10 cellular contexts compared by ENCODE assay signal in genomic region chr6:20117474-20117873, GRCh38.
DNase-seq lines count a peak whose midpoint lies in the region; ATAC-seq and TF ChIP-seq lines count a peak whose summit lies in the region.
"Had no signal": no experiment of that assay in that cellular context is flagged by ENCODE, and none has a peak within 500 bp of the region (broad histone marks: within the 10 kb centered on the region; RNA-seq: fewer than 3 reads in every experiment).

No MANE protein-coding gene starts in this region.

- no peaks in the 10 kb centered on the region for H3F3A ChIP-seq in smooth muscle cell (ENCODE audit: low read depth)
- H3F3A ChIP-seq in neural progenitor cell (ENCODE audit: low read depth), result no peaks in the 10 kb centered on the region

- H3K27ac Mint-ChIP-seq in neural progenitor cell, result no peak overlapping the region
- H3K27ac Mint-ChIP-seq: CD8-positive, alpha-beta T cell had no signal

- no peak overlapping the region for H3K27ac ChIP-seq in smooth muscle cell (ENCODE audit: low read depth)
- H3K27ac ChIP-seq in neural progenitor cell, result no peak overlapping the region

- H3K9me3 ChIP-seq in smooth muscle cell (replicated peaks; ENCODE audit: low read depth) (no peaks in the 10 kb centered on the region), neural progenitor cell (ENCODE audit: low read depth) (no peaks in the 10 kb centered on the region)

- H3K36me3 ChIP-seq in kidney epithelial cell (ENCODE audit: control insufficient read depth, insufficient read depth, low read length) (no peaks in the 10 kb centered on the region), smooth muscle cell (ENCODE audit: low read depth) (no peaks in the 10 kb centered on the region), neural progenitor cell (no peaks in the 10 kb centered on the region)

- WGBS in smooth muscle cell (ENCODE audit: low lambda C conversion rate), result 69% methylated on average over 3 of the region's 3 CpGs

- H3K9me3 Mint-ChIP-seq in neural progenitor cell, result no peaks in the 10 kb centered on the region
- H3K9me3 Mint-ChIP-seq: CD8-positive, alpha-beta T cell had no signal

- H4K20me1 ChIP-seq in smooth muscle cell (ENCODE audit: low read depth) (no peaks in the 10 kb centered on the region), neural progenitor cell (ENCODE audit: low read depth) (no peaks in the 10 kb centered on the region)

- no peak overlapping the region for H3K4me3 Mint-ChIP-seq in neural progenitor cell
- H3K4me3 Mint-ChIP-seq: CD8-positive, alpha-beta T cell had no signal

- CTCF ChIA-PET in GM10248 (lab: Yijun Ruan, JAX), result interaction anchor here (0.7 to 1.9 kb wide), 6 partner anchors 9 to 93 kb away, joined by 3 to 17 read pairs (median 4); no protein-coding TSS in a partner anchor

- H3K4me1 ChIP-seq in smooth muscle cell (ENCODE audit: low read depth) (peaks cover 4% of the 10 kb centered on the region), neural progenitor cell (peaks cover 25% of the 10 kb centered on the region)

- peak; percentile 82 for ATAC-seq in GM21619 (IDR thresholded peaks at IDR 0.05; ENCODE audit: unreplicated experiment)
- ATAC-seq: CD8-positive, alpha-beta T cell had no signal

- H2AFZ ChIP-seq in smooth muscle cell (ENCODE audit: low read depth) (no peak overlapping the region), neural progenitor cell (replicated peaks) (no peak overlapping the region)

- H3K79me2 ChIP-seq in smooth muscle cell (ENCODE audit: low read depth) (no peaks in the 10 kb centered on the region), neural progenitor cell (ENCODE audit: low read depth) (no peaks in the 10 kb centered on the region)

- DNase-seq in GM10248 (ENCODE audit: extremely low spot score), result peak; percentile 45
- DNase-seq in HT1080 (ENCODE audit: low read depth), result peak; percentile 17
- DNase-seq in kidney epithelial cell (ENCODE audit: low read depth), result peak; percentile 67
- DNase-seq in smooth muscle cell (lab: John Stamatoyannopoulos, UW; ENCODE audit: unreplicated experiment), result no peak
- no peak for DNase-seq in activated naive CD4-positive, alpha-beta T cell treated with anti-CD3 and anti-CD28 coated beads, Interleukin-2, amount 50 U/mL, for 16 hours
- no peak for DNase-seq in neural progenitor cell (ENCODE audit: low spot score)
- no peak for DNase-seq in globus pallidus (ENCODE audit: low spot score)
- DNase-seq: CD8-positive, alpha-beta T cell; MM.1S had no signal

- H3K4me3 ChIP-seq in kidney epithelial cell (ENCODE audit: low read depth, low read length), result no peak overlapping the region
- H3K4me3 ChIP-seq in smooth muscle cell, result no peak overlapping the region
- H3K4me3 ChIP-seq in neural progenitor cell, result no peak overlapping the region

- POLR2A ChIA-PET in GM10248 (lab: Yijun Ruan, JAX), result no interaction called here

- H3K4me1 Mint-ChIP-seq in neural progenitor cell, result peaks cover 21% of the 10 kb centered on the region

- peaks cover 2% of the 10 kb centered on the region for H3K27me3 Mint-ChIP-seq in neural progenitor cell (ENCODE audit: insufficient read depth, low read depth)

- no peak for TF ChIP-seq CTCF in GM10248 (IDR thresholded peaks at IDR 0.05; ENCODE audit: control extremely low read depth, extremely low read depth, low read depth, missing control alignments)
- no peak for TF ChIP-seq CTCF in kidney epithelial cell (IDR thresholded peaks at IDR 0.05; ENCODE audit: insufficient read depth, low read length, poor library complexity, severe bottlenecking)
- no peak for TF ChIP-seq CTCF in smooth muscle cell (IDR thresholded peaks at IDR 0.05; ENCODE audit: borderline replicate concordance, insufficient read depth, poor library complexity, severe bottlenecking)
- TF ChIP-seq CTCF in neural progenitor cell (IDR thresholded peaks at IDR 0.05), result no peak

- H3K36me3 Mint-ChIP-seq in neural progenitor cell, result no peaks in the 10 kb centered on the region

- no peak overlapping the region for H3K4me2 ChIP-seq in smooth muscle cell
- H3K4me2 ChIP-seq in neural progenitor cell, result no peak overlapping the region

- no peaks in the 10 kb centered on the region for H3K27me3 ChIP-seq in kidney epithelial cell (ENCODE audit: control insufficient read depth, insufficient read depth, low read length)
- no peaks in the 10 kb centered on the region for H3K27me3 ChIP-seq in smooth muscle cell (ENCODE audit: low read depth)
- no peaks in the 10 kb centered on the region for H3K27me3 ChIP-seq in neural progenitor cell

- no peak overlapping the region for H3K9ac ChIP-seq in smooth muscle cell (ENCODE audit: low read depth)
- H3K9ac ChIP-seq in neural progenitor cell, result no peak overlapping the region

Comparison
In these comparisons a context has a peak if more than half of its experiments do, and no peak if none do; other contexts are left out.
1. DNase-seq: peak in GM10248 (single experiment), HT1080 (single experiment) and kidney epithelial cell (single experiment); none in smooth muscle cell (single experiment), activated naive CD4-positive, alpha-beta T cell treated with anti-CD3 and anti-CD28 coated beads, Interleukin-2, amount 50 U/mL, for 16 hours (single experiment), neural progenitor cell (single experiment) and globus pallidus (single experiment).